In the genomic region with DNA sequence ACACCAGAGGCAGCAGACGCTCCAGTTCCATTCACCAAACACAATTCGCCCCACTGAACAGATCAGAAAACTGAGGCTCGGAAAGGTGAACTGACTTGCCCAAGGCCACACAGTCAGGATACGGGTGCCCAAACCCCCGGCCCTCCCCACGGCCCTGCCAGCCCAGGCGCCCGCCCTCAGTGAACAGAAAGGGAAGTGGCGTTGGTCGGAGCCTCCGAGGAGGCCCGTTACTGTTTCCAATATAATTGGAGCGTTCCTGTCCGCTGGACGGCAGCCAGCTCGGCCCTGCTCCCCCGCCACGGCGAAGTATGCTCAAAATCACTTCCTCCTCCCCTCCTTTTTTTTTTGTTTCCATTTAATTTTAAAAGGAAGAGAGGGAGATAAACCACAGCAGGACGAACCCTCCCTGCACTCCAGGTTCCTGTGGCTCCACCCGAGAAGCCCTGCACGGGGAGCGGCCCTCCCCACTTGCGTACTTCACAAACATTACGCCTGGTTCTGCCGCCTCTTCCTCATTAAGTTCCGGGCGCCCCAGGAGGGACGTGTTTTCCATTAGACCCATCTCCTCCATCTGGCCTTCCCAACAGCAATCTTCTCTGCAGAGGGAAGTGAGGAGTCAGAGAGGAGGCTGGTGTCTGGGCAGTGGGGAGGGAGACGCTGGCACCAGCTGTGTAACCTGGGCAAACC, we compare ENCODE assay signal across 9 cellular contexts.
A peak's percentile ranks its signal among the peaks of the same experiment; 100 is the strongest.
DNase-seq lines count a peak whose midpoint lies in the region; ATAC-seq and FAIRE-seq lines count a peak whose summit lies in the region.
"Had no signal": no experiment of that assay in that cellular context is flagged by ENCODE, and none has a peak within 500 bp of the region (broad histone marks: within the 10 kb centered on the region; RNA-seq: fewer than 3 reads in every experiment).

No MANE protein-coding gene starts in this region.

- H3F3A ChIP-seq in GM23248 (ENCODE audit: insufficient read depth) = no peaks in the 10 kb centered on the region

- H3K36me3 ChIP-seq in GM23248 (ENCODE audit: low read depth) = no peaks in the 10 kb centered on the region
- H3K36me3 ChIP-seq in NT2/D1 (ENCODE audit: insufficient read depth, insufficient read length, low read length) = peaks cover 20% of the 10 kb centered on the region
- H3K36me3 ChIP-seq in muscle layer of duodenum (ENCODE audit: control insufficient read depth in 1 of 2, insufficient read depth in 2 of 2, low read length in 2 of 2) = no peaks in the 10 kb centered on the region

- H3K4me3 ChIP-seq in GM23248 (peak overlapping the region; percentile 34; the same call in 1 of the 2 replicates), NT2/D1 (ENCODE audit: insufficient read length, low read depth) (no peak overlapping the region), muscle layer of duodenum (ENCODE audit: low read depth in 1 of 2, low read length in 2 of 2) (peak overlapping the region; percentile 26 to 39)

- peak; percentile 76 for DNase-seq in GM23248
- DNase-seq in NT2/D1 (ENCODE audit: low read depth, low spot score) = no peak

- H3K4me2 ChIP-seq in GM23248 (ENCODE audit: unreplicated experiment) = peak overlapping the region; percentile 39

- ATAC-seq in HG03457 (IDR thresholded peaks at IDR 0.05; ENCODE audit: unreplicated experiment) = no peak
- no peak for ATAC-seq in GM21447 (IDR thresholded peaks at IDR 0.05; ENCODE audit: unreplicated experiment)
- ATAC-seq in GM21360 (IDR thresholded peaks at IDR 0.05; ENCODE audit: unreplicated experiment) = no peak
- ATAC-seq in HG02678 (IDR thresholded peaks at IDR 0.05; ENCODE audit: unreplicated experiment) = no peak

- H4K20me1 ChIP-seq in GM23248 (ENCODE audit: insufficient read depth) = no peaks in the 10 kb centered on the region

- H3K9me3 ChIP-seq in GM23248 (ENCODE audit: low read depth) = no peaks in the 10 kb centered on the region
- no peaks in the 10 kb centered on the region for H3K9me3 ChIP-seq in NT2/D1 (ENCODE audit: insufficient read depth, low read length)
- no peaks in the 10 kb centered on the region for H3K9me3 ChIP-seq in muscle layer of duodenum (ENCODE audit: control insufficient read depth in 1 of 2, low read length in 2 of 2)

- H3K27ac ChIP-seq in GM23248 = peak overlapping the region; percentile 41
- H3K27ac ChIP-seq in muscle layer of duodenum (ENCODE audit: low read length) = peak overlapping the region; percentile 67

- H3K27me3 ChIP-seq in GM23248 (replicated peaks; ENCODE audit: insufficient read depth) = no peaks in the 10 kb centered on the region
- H3K27me3 ChIP-seq in NT2/D1 (ENCODE audit: insufficient read depth, insufficient read length) = no peaks in the 10 kb centered on the region
- no peaks in the 10 kb centered on the region for H3K27me3 ChIP-seq in muscle layer of duodenum (ENCODE audit: low read depth, low read length)

- H2AFZ ChIP-seq in GM23248 = no peak overlapping the region

- in situ Hi-C loops in GM23248 (cut with MboI) = no loop called here

- peaks cover 100% of the 10 kb centered on the region for H3K79me2 ChIP-seq in GM23248 (ENCODE audit: insufficient read depth)

- H3K9ac ChIP-seq in GM23248 = peak overlapping the region; percentile 47
- peak overlapping the region; percentile 38 for H3K9ac ChIP-seq in NT2/D1 (ENCODE audit: insufficient read length, low read depth)

- H3K4me1 ChIP-seq in GM23248 (ENCODE audit: insufficient read depth) = peaks cover 32% of the 10 kb centered on the region
- H3K4me1 ChIP-seq in NT2/D1 (ENCODE audit: insufficient read depth, insufficient read length) = peaks cover 41% of the 10 kb centered on the region
- peaks cover 17 to 89% of the 10 kb centered on the region in 2 donors for H3K4me1 ChIP-seq in muscle layer of duodenum (ENCODE audit: control insufficient read depth in 1 of 2, insufficient read depth in 2 of 2, low read length in 2 of 2)

- no peaks in the 10 kb centered on the region for H3K9me2 ChIP-seq in GM23248 (ENCODE audit: insufficient read depth)

- WGBS in GM23248 (ENCODE audit: low coverage in 1 of 2, low lambda C conversion rate in 2 of 2, missing lambda C conversion rate in 2 of 2), 2 experiments = 17 to 23% methylated on average over 30 of the region's 30 CpGs

- peak; percentile 92 for FAIRE-seq in endometrium (lab: Jason Lieb, UNC)
- FAIRE-seq: colon had no signal
